In the genomic region with DNA sequence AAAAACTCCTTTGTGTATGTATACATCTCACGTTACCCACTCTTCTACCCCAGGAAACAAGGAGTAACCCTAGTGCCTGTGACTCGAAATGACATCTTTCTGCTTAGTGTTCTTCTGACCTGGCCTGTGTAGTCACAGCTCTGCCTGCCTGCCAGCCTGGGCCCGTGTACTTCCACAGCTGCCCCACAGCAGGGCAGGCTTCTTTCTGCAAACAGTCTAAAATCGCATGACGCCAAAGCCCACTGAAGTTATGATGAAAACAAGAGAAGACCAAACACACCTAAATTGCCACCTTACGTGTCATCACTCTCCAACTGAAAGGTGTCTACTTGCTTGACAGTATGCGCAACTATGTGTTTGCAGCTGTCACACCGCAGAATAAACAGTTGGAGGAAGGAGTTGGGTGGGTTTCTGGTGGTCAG, we compare ENCODE assay signal across 1 cellular context.
TF ChIP-seq lines count a peak whose summit lies in the region.

No MANE protein-coding gene starts in this region.

TF ChIP-seq in HCT116, 20 proteins besides CTCF, POLR2A, EP300 and RAD21 (continued from another document):
- TF ChIP-seq, protein P1, sequence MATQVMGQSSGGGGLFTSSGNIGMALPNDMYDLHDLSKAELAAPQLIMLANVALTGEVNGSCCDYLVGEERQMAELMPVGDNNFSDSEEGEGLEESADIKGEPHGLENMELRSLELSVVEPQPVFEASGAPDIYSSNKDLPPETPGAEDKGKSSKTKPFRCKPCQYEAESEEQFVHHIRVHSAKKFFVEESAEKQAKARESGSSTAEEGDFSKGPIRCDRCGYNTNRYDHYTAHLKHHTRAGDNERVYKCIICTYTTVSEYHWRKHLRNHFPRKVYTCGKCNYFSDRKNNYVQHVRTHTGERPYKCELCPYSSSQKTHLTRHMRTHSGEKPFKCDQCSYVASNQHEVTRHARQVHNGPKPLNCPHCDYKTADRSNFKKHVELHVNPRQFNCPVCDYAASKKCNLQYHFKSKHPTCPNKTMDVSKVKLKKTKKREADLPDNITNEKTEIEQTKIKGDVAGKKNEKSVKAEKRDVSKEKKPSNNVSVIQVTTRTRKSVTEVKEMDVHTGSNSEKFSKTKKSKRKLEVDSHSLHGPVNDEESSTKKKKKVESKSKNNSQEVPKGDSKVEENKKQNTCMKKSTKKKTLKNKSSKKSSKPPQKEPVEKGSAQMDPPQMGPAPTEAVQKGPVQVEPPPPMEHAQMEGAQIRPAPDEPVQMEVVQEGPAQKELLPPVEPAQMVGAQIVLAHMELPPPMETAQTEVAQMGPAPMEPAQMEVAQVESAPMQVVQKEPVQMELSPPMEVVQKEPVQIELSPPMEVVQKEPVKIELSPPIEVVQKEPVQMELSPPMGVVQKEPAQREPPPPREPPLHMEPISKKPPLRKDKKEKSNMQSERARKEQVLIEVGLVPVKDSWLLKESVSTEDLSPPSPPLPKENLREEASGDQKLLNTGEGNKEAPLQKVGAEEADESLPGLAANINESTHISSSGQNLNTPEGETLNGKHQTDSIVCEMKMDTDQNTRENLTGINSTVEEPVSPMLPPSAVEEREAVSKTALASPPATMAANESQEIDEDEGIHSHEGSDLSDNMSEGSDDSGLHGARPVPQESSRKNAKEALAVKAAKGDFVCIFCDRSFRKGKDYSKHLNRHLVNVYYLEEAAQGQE (IDR thresholded peaks at IDR 0.05; ENCODE audit: low read depth): no peak
- TF ChIP-seq MAX (IDR thresholded peaks at IDR 0.05) (no peak), ZFX (IDR thresholded peaks at IDR 0.05) (no peak)
- TF ChIP-seq, protein P2, sequence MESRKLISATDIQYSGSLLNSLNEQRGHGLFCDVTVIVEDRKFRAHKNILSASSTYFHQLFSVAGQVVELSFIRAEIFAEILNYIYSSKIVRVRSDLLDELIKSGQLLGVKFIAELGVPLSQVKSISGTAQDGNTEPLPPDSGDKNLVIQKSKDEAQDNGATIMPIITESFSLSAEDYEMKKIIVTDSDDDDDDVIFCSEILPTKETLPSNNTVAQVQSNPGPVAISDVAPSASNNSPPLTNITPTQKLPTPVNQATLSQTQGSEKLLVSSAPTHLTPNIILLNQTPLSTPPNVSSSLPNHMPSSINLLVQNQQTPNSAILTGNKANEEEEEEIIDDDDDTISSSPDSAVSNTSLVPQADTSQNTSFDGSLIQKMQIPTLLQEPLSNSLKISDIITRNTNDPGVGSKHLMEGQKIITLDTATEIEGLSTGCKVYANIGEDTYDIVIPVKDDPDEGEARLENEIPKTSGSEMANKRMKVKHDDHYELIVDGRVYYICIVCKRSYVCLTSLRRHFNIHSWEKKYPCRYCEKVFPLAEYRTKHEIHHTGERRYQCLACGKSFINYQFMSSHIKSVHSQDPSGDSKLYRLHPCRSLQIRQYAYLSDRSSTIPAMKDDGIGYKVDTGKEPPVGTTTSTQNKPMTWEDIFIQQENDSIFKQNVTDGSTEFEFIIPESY (IDR thresholded peaks at IDR 0.05; ENCODE audit: extremely low read depth, insufficient replicate concordance, low read length): no peak
TF ChIP-seq in HCT116: peak in this region for 0.
